ENCODE assay signal across 28 cellular contexts in the genomic region with DNA sequence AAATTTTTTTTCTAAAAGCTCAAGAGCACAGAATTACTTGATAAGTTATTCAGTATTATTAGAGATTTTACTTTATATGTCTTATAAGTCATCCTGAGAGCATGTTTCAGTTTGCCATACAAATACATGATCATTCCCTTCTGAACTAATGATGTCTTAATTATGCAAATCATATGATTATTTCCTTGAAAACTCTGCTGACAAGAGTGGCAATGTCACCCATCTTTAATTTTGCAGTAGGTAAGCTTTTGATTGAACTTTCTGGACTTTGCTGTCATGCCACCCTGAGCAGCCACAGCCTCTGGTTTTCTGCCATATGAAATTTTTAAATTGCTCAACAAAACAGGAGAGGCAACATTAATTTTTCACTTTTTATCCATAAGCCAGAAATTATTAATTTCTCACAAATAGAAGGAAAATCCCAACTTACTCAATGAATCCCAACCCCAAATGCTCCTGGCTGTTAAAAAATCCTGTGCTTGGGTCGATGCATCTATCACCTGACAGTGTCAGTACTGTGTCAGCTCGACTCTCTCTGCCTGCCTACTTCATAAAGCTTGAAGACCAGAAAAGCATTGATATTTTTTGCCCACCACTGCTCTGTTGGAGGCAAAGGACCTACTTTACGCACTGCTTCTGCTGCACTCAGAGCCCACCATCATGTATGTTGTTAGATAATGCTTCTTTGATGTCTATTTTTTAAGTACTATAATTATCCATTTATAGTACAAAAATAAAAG.
"Had no signal": no experiment of that assay in that cellular context is flagged by ENCODE, and none has a peak within 500 bp of the region (broad histone marks: within the 10 kb centered on the region; RNA-seq: fewer than 3 reads in every experiment).

No MANE protein-coding gene starts in this region.

- ATAC-seq: activated CD8-positive, alpha-beta memory T cell treated with anti-CD3 and anti-CD28 coated beads, Interleukin-2, amount 10 ng/mL, durations not matched to agents 7 days and 5 days; activated CD8-positive, alpha-beta T cell treated with anti-CD3 and anti-CD28 coated beads for 36 hours; left colon; lower lobe of right lung; naive thymus-derived CD4-positive, alpha-beta T cell; stimulated activated naive CD8-positive, alpha-beta T cell treated with anti-CD3 and anti-CD28 coated beads, Interleukin-15, Interleukin-2, amounts not matched to agents 100 U/mL and 50 U/mL, for 24 hours had no signal

- H3K4me1 Mint-ChIP-seq: neural progenitor cell had no signal

- H3K4me3 ChIP-seq: ascending aorta, esophagus muscularis mucosa, gastroesophageal sphincter, heart right ventricle, lower lobe of right lung, neural progenitor cell, spleen, suprapubic skin had no signal

- H3K27ac Mint-ChIP-seq: activated CD4-positive, alpha-beta T cell treated with anti-CD3 and anti-CD28 coated beads, Interleukin-2, amount 10 ng/mL, durations not matched to agents 7 days and 5 days; activated CD8-positive, alpha-beta memory T cell treated with anti-CD3 and anti-CD28 coated beads, Interleukin-2, amount 10 ng/mL, durations not matched to agents 7 days and 5 days; activated CD8-positive, alpha-beta T cell treated with anti-CD3 and anti-CD28 coated beads for 36 hours; activated naive CD4-positive, alpha-beta T cell treated with anti-CD3 and anti-CD28 coated beads, Interleukin-2, amount 50 U/mL, for 24 hours; activated T-helper 1 cell treated with anti-CD3 and anti-CD28 coated beads, Interleukin-12 subunit alpha, Interleukin-12 subunit beta, Interleukin-2, Interleukin-4 antibody, amounts not matched to agents 30 ng/mL and 10 ng/mL and 1 ng/mL, durations not matched to agents 14 hours and 24 hours and 36 hours; neural progenitor cell; progenitor cell of endocrine pancreas; type B pancreatic cell had no signal

- H3K27me3 Mint-ChIP-seq: activated CD4-positive, alpha-beta T cell treated with anti-CD3 and anti-CD28 coated beads, Interleukin-2, amount 10 ng/mL, durations not matched to agents 7 days and 5 days; activated CD8-positive, alpha-beta memory T cell treated with anti-CD3 and anti-CD28 coated beads, Interleukin-2, amount 10 ng/mL, durations not matched to agents 7 days and 5 days; activated CD8-positive, alpha-beta T cell treated with anti-CD3 and anti-CD28 coated beads for 36 hours; activated naive CD4-positive, alpha-beta T cell treated with anti-CD3 and anti-CD28 coated beads, Interleukin-2, amount 50 U/mL, for 24 hours; progenitor cell of endocrine pancreas; type B pancreatic cell had no signal

- DNase-seq: activated CD4-positive, alpha-beta T cell treated with anti-CD3 and anti-CD28 coated beads, Interleukin-2, amount 10 ng/mL, durations not matched to agents 7 days and 5 days; activated CD4-positive, CD25-positive, alpha-beta regulatory T cell treated with anti-CD3 and anti-CD28 coated beads, Interleukin-2, amount 50 U/mL, for 72 hours; activated CD8-positive, alpha-beta memory T cell treated with anti-CD3 and anti-CD28 coated beads, Interleukin-2, amount 10 ng/mL, durations not matched to agents 7 days and 5 days; activated CD8-positive, alpha-beta T cell treated with anti-CD3 and anti-CD28 coated beads for 36 hours; activated gamma-delta T cell treated with Interleukin-2 at 50 U/mL for 16 hours; activated T-cell treated with anti-CD3 and anti-CD28 coated beads for 4 hours; brain microvascular endothelial cell; central memory CD4-positive, alpha-beta T cell; heart right ventricle; islet precursor cell; left colon; lower lobe of right lung; naive thymus-derived CD4-positive, alpha-beta T cell; retina; spleen; stimulated activated CD4-positive, alpha-beta T cell treated with anti-CD3 and anti-CD28 coated beads, Interleukin-4, amount 100 ng/mL, for 4 hours; stimulated activated naive CD8-positive, alpha-beta T cell treated with anti-CD3 and anti-CD28 coated beads, Interleukin-15, Interleukin-2, amounts not matched to agents 100 U/mL and 50 U/mL, for 24 hours; T-helper 1 cell; WERI-Rb-1 had no signal

- H3K27me3 ChIP-seq: ascending aorta, brain microvascular endothelial cell, esophagus muscularis mucosa, gastroesophageal sphincter, heart right ventricle, neural progenitor cell, spleen, suprapubic skin had no signal

- H3K9me3 ChIP-seq: ascending aorta, esophagus muscularis mucosa, gastroesophageal sphincter, lower lobe of right lung, suprapubic skin had no signal

- H3K4me1 ChIP-seq: ascending aorta, gastroesophageal sphincter, lower lobe of right lung, neural progenitor cell, spleen, suprapubic skin had no signal

- H3K9me3 Mint-ChIP-seq: activated naive CD4-positive, alpha-beta T cell treated with anti-CD3 and anti-CD28 coated beads, Interleukin-2, amount 50 U/mL, for 24 hours; neural progenitor cell; type B pancreatic cell had no signal

- H3K36me3 Mint-ChIP-seq: neural progenitor cell, type B pancreatic cell had no signal

- H3K27ac ChIP-seq: ascending aorta, brain microvascular endothelial cell, esophagus muscularis mucosa, gastroesophageal sphincter, lower lobe of right lung, neural progenitor cell, spleen, suprapubic skin, WERI-Rb-1 had no signal

- H3K4me3 Mint-ChIP-seq: activated CD4-positive, alpha-beta T cell treated with anti-CD3 and anti-CD28 coated beads, Interleukin-2, amount 10 ng/mL, durations not matched to agents 7 days and 5 days; activated CD8-positive, alpha-beta memory T cell treated with anti-CD3 and anti-CD28 coated beads, Interleukin-2, amount 10 ng/mL, durations not matched to agents 7 days and 5 days; activated CD8-positive, alpha-beta T cell treated with anti-CD3 and anti-CD28 coated beads for 36 hours; activated naive CD4-positive, alpha-beta T cell treated with anti-CD3 and anti-CD28 coated beads, Interleukin-2, amount 50 U/mL, for 24 hours; activated T-helper 1 cell treated with anti-CD3 and anti-CD28 coated beads, Interleukin-12 subunit alpha, Interleukin-12 subunit beta, Interleukin-2, Interleukin-4 antibody, amounts not matched to agents 30 ng/mL and 10 ng/mL and 1 ng/mL, durations not matched to agents 14 hours and 24 hours and 36 hours; naive thymus-derived CD4-positive, alpha-beta T cell; neural progenitor cell; type B pancreatic cell had no signal

- H3K36me3 ChIP-seq: ascending aorta, brain microvascular endothelial cell, esophagus muscularis mucosa, gastroesophageal sphincter, heart right ventricle, lower lobe of right lung, neural progenitor cell, spleen, suprapubic skin, WERI-Rb-1 had no signal
